ENCODE assay signal across 22 cellular contexts in genomic region chr5:112634796-112635195, GRCh38.
"Had no signal": no experiment of that assay in that cellular context is flagged by ENCODE, and none has a peak within 500 bp of the region (broad histone marks: within the 10 kb centered on the region; RNA-seq: fewer than 3 reads in every experiment).

No MANE protein-coding gene starts in this region.

- H3K36me3 ChIP-seq: brain microvascular endothelial cell had no signal

- H3K27ac ChIP-seq: brain microvascular endothelial cell had no signal

- H3K27me3 ChIP-seq: brain microvascular endothelial cell had no signal

- H3K9me3 Mint-ChIP-seq: activated T-helper 1 cell treated with anti-CD3 and anti-CD28 coated beads, Interleukin-12 subunit alpha, Interleukin-12 subunit beta, Interleukin-2, Interleukin-4 antibody, amounts not matched to agents 30 ng/mL and 10 ng/mL and 1 ng/mL, durations not matched to agents 14 hours and 24 hours and 36 hours had no signal

- H3K27ac Mint-ChIP-seq: activated CD8-positive, alpha-beta T cell treated with anti-CD3 and anti-CD28 coated beads, Interleukin-2, amount 10 ng/mL, durations not matched to agents 7 days and 5 days; activated naive CD8-positive, alpha-beta T cell; activated T-cell treated with anti-CD3 and anti-CD28 coated beads, Interleukin-2, amount 50 U/mL, for 24 hours; activated T-helper 1 cell treated with anti-CD3 and anti-CD28 coated beads, Interleukin-12 subunit alpha, Interleukin-12 subunit beta, Interleukin-2, Interleukin-4 antibody, amounts not matched to agents 30 ng/mL and 10 ng/mL and 1 ng/mL, durations not matched to agents 14 hours and 24 hours and 36 hours; T-helper 1 cell treated with Interleukin-12 subunit alpha and Interleukin-12 subunit beta and Interleukin-4 antibody, amounts not matched to agents 30 μg/mL and 1 μg/mL, for 36 hours had no signal

- ATAC-seq: activated CD8-positive, alpha-beta T cell treated with anti-CD3 and anti-CD28 coated beads, Interleukin-2, amount 10 ng/mL, durations not matched to agents 7 days and 5 days had no signal

- H3K4me3 Mint-ChIP-seq: activated CD8-positive, alpha-beta T cell treated with anti-CD3 and anti-CD28 coated beads, Interleukin-2, amount 10 ng/mL, durations not matched to agents 7 days and 5 days; activated naive CD8-positive, alpha-beta T cell; activated T-cell treated with anti-CD3 and anti-CD28 coated beads, Interleukin-2, amount 50 U/mL, for 24 hours; activated T-helper 1 cell treated with anti-CD3 and anti-CD28 coated beads, Interleukin-12 subunit alpha, Interleukin-12 subunit beta, Interleukin-2, Interleukin-4 antibody, amounts not matched to agents 30 ng/mL and 10 ng/mL and 1 ng/mL, durations not matched to agents 14 hours and 24 hours and 36 hours; T-helper 1 cell treated with Interleukin-12 subunit alpha and Interleukin-12 subunit beta and Interleukin-4 antibody, amounts not matched to agents 30 μg/mL and 1 μg/mL, for 36 hours had no signal

- DNase-seq: activated CD4-positive, alpha-beta T cell treated with anti-CD3 and anti-CD28 coated beads for 48 hours; activated CD4-positive, alpha-beta T cell treated with anti-CD3 and anti-CD28 coated beads, Interleukin-2, amount 50 U/mL, for 4 hours; activated CD4-positive, CD25-positive, alpha-beta regulatory T cell treated with anti-CD3 and anti-CD28 coated beads, Interleukin-2, amount 50 U/mL, for 72 hours; activated CD8-positive, alpha-beta T cell treated with anti-CD3 and anti-CD28 coated beads, Interleukin-2, amount 10 ng/mL, durations not matched to agents 7 days and 5 days; activated effector memory CD4-positive, alpha-beta T cell treated with Interleukin-2 at 50 U/mL for 16 hours; activated naive CD4-positive, alpha-beta T cell treated with Interleukin-2 at 50 U/mL for 16 hours; activated T-cell treated with anti-CD3 and anti-CD28 coated beads, Interleukin-2, amount 50 U/mL, for 24 hours; amygdala; brain microvascular endothelial cell; Karpas-422; MM.1S; NCI-H1105; NCI-H1436; NCI-H1694 treated with DMSO at 0.1 percent for 48 hours; NCI-H2029 treated with DMSO at 0.1 percent for 48 hours; NCI-H510A treated with DMSO at 0.1 percent for 48 hours; NK-92 treated with Interleukin-12 subunit alpha and Interleukin-12 subunit beta, amount 100 ng/mL, for 24 hours; OCI-M1; SHP77 had no signal
